Comparison of ENCODE assay signal across 17 cellular contexts in genomic region chr5:113089653-113090335, GRCh38.
DNase-seq lines count a peak whose midpoint lies in the region; ATAC-seq and TF ChIP-seq lines count a peak whose summit lies in the region.
"Had no signal": no experiment of that assay in that cellular context is flagged by ENCODE, and none has a peak within 500 bp of the region (broad histone marks: within the 10 kb centered on the region; RNA-seq: fewer than 3 reads in every experiment).

No MANE protein-coding gene starts in this region.

- H3K4me3 Mint-ChIP-seq in naive thymus-derived CD8-positive, alpha-beta T cell, result peak overlapping the region in 4 of 10 donors; percentile 5 to 63 (median 34)
- H3K4me3 Mint-ChIP-seq: immature natural killer cell had no signal

- H3K27me3 ChIP-seq in uterus, result no peaks in the 10 kb centered on the region
- H3K27me3 ChIP-seq in upper lobe of right lung, result no peaks in the 10 kb centered on the region

- H3K27ac Mint-ChIP-seq in naive thymus-derived CD8-positive, alpha-beta T cell, result peak overlapping the region in 7 of 10 donors; percentile 43 to 75 (median 60)
- H3K27ac Mint-ChIP-seq: immature natural killer cell had no signal

- H3K4me3 ChIP-seq in fibroblast of mammary gland (ENCODE audit: control insufficient read depth, low read depth, low read length) (no peak overlapping the region), uterus (peak overlapping the region in 1 of 2 donors; percentile 9), upper lobe of right lung (no peak overlapping the region)

- POLR2A ChIA-PET in naive thymus-derived CD8-positive, alpha-beta T cell (lab: Charles Lee), result no interaction called here

- ATAC-seq in Right ventricle myocardium inferior, result peak; percentile 49
- ATAC-seq in naive thymus-derived CD8-positive, alpha-beta T cell, result no peak
- ATAC-seq in HG03045 (IDR thresholded peaks at IDR 0.05; ENCODE audit: unreplicated experiment), result no peak
- ATAC-seq in upper lobe of right lung, result no peak
- ATAC-seq: HCT116 had no signal

- peaks cover 0 to 10% (median 0%) of the 10 kb centered on the region in 3 donors for H3K36me3 Mint-ChIP-seq in naive thymus-derived CD8-positive, alpha-beta T cell
- H3K36me3 Mint-ChIP-seq: immature natural killer cell had no signal

- TF ChIP-seq CTCF in fibroblast of mammary gland (conservative IDR thresholded peaks at IDR 0.05; ENCODE audit: control insufficient read depth, insufficient read depth, low read depth, low read length), result no peak
- no peak for TF ChIP-seq CTCF in uterus (IDR thresholded peaks at IDR 0.05)
- no peak for TF ChIP-seq CTCF in upper lobe of right lung (IDR thresholded peaks at IDR 0.05)

- H3K9me3 Mint-ChIP-seq in naive thymus-derived CD8-positive, alpha-beta T cell, result no peaks in the 10 kb centered on the region

- H3K27ac ChIP-seq in uterus (peak overlapping the region; percentile 51 to 70), upper lobe of right lung (no peak overlapping the region)
- H3K27ac ChIP-seq: HL-60 had no signal

- TF ChIP-seq POLR2A in uterus (IDR thresholded peaks at IDR 0.05), result no peak

- peaks cover 0 to 3% (median 0%) of the 10 kb centered on the region in 5 donors for H3K27me3 Mint-ChIP-seq in naive thymus-derived CD8-positive, alpha-beta T cell

- H3K36me3 ChIP-seq in uterus (no peaks in the 10 kb centered on the region), upper lobe of right lung (no peaks in the 10 kb centered on the region)

- H3K4me1 ChIP-seq in uterus (peaks cover 0 to 4% of the 10 kb centered on the region in 2 donors), upper lobe of right lung (no peaks in the 10 kb centered on the region)

- intact Hi-C loops in Right ventricle myocardium inferior (cut with DNase I) (loop anchor here (2.0 to 10.0 kb wide), 4 partner anchors 47 to 205 kb away; no protein-coding TSS in a partner anchor), cardiac septum (cut with DNase I) (loop anchor here (5.0 to 10.0 kb wide), 3 partner anchors 47 to 233 kb away; no protein-coding TSS in a partner anchor), uterus (cut with DNase I; ENCODE audit: low total_unique reads) (no loop called here), upper lobe of right lung (cut with DNase I) (no loop called here)

- H3K9me3 ChIP-seq in uterus (no peaks in the 10 kb centered on the region), upper lobe of right lung (no peaks in the 10 kb centered on the region)
- H3K9me3 ChIP-seq: SK-N-SH had no signal

- DNase-seq in Right ventricle myocardium inferior (ENCODE audit: missing footprints), result no peak
- no peak for DNase-seq in cardiac septum (ENCODE audit: low spot score)
- peak; percentile 18 for DNase-seq in fibroblast of mammary gland (ENCODE audit: low read depth)
- no peak for DNase-seq in naive thymus-derived CD8-positive, alpha-beta T cell
- DNase-seq in uterus, result no peak
- DNase-seq in SK-N-DZ (ENCODE audit: low spot score), result no peak
- no peak for DNase-seq in upper lobe of right lung
- DNase-seq: activated gamma-delta T cell; effector CD8-positive, alpha-beta T cell; immature natural killer cell; NCI-H1436; retina; SK-N-SH; stimulated activated CD8-positive, alpha-beta memory T cell treated with anti-CD3 and anti-CD28 coated beads, Interleukin-4, amount 100 ng/mL, for 48 hours had no signal

- peaks cover 13 to 25% (median 17%) of the 10 kb centered on the region in 4 donors for H3K4me1 Mint-ChIP-seq in naive thymus-derived CD8-positive, alpha-beta T cell
- H3K4me1 Mint-ChIP-seq: immature natural killer cell had no signal

Comparison
In these comparisons a context has a peak if more than half of its experiments do, and no peak if none do; other contexts are left out.
1. intact Hi-C loops: an anchor here in Right ventricle myocardium inferior (2.0 to 10.0 kb wide) and cardiac septum (5.0 to 10.0 kb wide); none called in uterus and upper lobe of right lung.